ENCODE assay signal across 1 cellular context in the genomic region with DNA sequence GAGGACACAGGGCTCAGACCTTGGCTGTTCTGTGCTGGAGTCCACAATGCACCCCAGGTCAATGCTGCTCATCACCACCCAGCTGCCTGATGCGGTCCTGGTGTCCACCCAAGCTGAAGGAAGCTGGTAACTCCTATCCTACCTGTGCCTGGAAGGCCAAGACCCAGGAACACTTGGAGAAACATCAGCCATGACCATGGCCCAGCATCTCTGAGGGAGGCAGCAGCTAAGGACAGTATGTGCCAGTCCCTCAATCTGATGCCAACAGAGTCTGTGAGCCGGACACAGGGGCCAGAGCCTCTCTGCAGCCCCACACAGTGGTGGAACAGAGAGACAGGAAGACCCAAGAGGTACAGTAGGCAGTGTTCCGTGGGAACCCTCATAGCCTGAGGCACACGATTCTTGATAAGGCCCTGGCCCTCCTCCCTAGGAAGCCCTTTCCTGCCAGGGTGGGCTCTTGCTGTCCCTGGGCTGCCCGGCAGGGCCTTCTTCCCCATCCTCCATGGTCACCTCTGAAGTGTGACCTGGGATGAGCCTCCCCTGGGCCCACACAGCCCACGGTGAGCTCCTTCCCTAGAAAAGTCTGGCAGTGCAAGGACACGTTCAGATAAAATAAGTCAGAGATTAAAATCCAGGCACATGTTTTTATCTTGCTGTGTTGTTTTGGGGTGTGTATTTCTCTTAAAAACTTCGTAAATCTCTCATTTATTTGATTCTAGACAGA.
TF ChIP-seq lines count a peak whose summit lies in the region.

No MANE protein-coding gene starts in this region.

TF ChIP-seq in IMR-90, 13 proteins besides CTCF, POLR2A, EP300 and RAD21 (continued from another document):
- TF ChIP-seq NFE2L2 (IDR thresholded peaks at IDR 0.05; ENCODE audit: low read depth, low read length) (no peak), MXI1 (IDR thresholded peaks at IDR 0.05; ENCODE audit: borderline replicate concordance, low read depth, low read length) (no peak), SMC3 (IDR thresholded peaks at IDR 0.05; ENCODE audit: low read depth, low read length) (no peak), CHD1 (IDR thresholded peaks at IDR 0.05; ENCODE audit: low read depth, low read length) (no peak), RCOR1 (IDR thresholded peaks at IDR 0.05; ENCODE audit: insufficient replicate concordance, low read length) (no peak), RFX5 (IDR thresholded peaks at IDR 0.05; ENCODE audit: low read depth, low read length) (no peak), CEBPB (IDR thresholded peaks at IDR 0.05; ENCODE audit: low read depth, low read length) (no peak), MAFK (IDR thresholded peaks at IDR 0.05; ENCODE audit: low read depth, low read length) (no peak), BHLHE40 (IDR thresholded peaks at IDR 0.05; ENCODE audit: low read depth, low read length) (no peak), FOS (IDR thresholded peaks at IDR 0.05; ENCODE audit: low read depth, low read length) (no peak)
